18 cellular contexts compared by ENCODE assay signal in the genomic region with DNA sequence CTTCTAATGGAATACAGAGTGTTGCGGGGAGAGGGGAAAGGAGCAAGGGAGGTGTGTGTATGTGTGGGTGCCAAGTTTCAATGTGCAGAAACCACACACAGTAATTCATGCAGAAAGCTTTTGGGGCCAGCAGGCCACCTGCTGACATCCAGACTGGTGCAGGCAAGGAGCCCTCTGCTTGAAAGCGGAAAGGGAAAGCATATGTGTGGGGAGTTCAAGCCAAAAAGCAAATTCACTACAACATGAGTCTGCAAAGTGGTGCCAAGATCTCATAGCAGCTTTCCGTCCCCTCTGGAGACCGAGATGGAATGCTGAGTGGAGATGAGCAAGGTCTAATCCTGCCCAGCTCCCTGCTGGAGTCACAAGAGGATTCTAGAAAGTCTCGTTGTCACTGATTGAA.
DNase-seq lines count a peak whose midpoint lies in the region; ATAC-seq and TF ChIP-seq lines count a peak whose summit lies in the region.
"Had no signal": no experiment of that assay in that cellular context is flagged by ENCODE, and none has a peak within 500 bp of the region (broad histone marks: within the 10 kb centered on the region; RNA-seq: fewer than 3 reads in every experiment).

No MANE protein-coding gene starts in this region.

- no peaks in the 10 kb centered on the region for H3K27me3 ChIP-seq in testis
- H3K27me3 ChIP-seq: esophagus muscularis mucosa, hepatocyte, tibial artery had no signal

- H3K4me1 ChIP-seq in testis: no peaks in the 10 kb centered on the region
- H3K4me1 ChIP-seq: esophagus muscularis mucosa had no signal

- H3K27ac ChIP-seq in testis (no peak overlapping the region), RWPE1 (no peak overlapping the region)
- H3K27ac ChIP-seq: esophagus muscularis mucosa, hepatocyte, tibial artery had no signal

- H3K9me3 ChIP-seq in testis: no peaks in the 10 kb centered on the region
- H3K9me3 ChIP-seq: esophagus muscularis mucosa, tibial artery had no signal

- ATAC-seq in GM21717 (IDR thresholded peaks at IDR 0.05; ENCODE audit: unreplicated experiment): no peak
- ATAC-seq in GM21367 (IDR thresholded peaks at IDR 0.05; ENCODE audit: unreplicated experiment): no peak
- ATAC-seq: Panc1; stimulated activated memory B cell treated with anti-CD40 and anti-IgM and Interleukin-4, amounts not matched to agents 10 μg/mL and 1 μg/mL and 100 μg/mL, for 72 hours had no signal

- TF ChIP-seq CTCF in testis (IDR thresholded peaks at IDR 0.05) (no peak), RWPE1 (conservative IDR thresholded peaks at IDR 0.05; ENCODE audit: low read depth) (no peak)

- CTCF ChIA-PET in RWPE1 (lab: Yijun Ruan, JAX): no interaction called here

- POLR2A ChIA-PET in RWPE1 (lab: Yijun Ruan, JAX; ENCODE audit: low non-redundant PET): no interaction called here

- no peak overlapping the region for H3K4me3 ChIP-seq in testis
- H3K4me3 ChIP-seq: esophagus muscularis mucosa, hepatocyte, tibial artery had no signal

- in situ Hi-C loops in G401 (cut with HindIII; ENCODE audit: low sequenced_read_pairs): no loop called here

- intact Hi-C loops in testis (cut with DNase I; ENCODE audit: low total_unique reads): no loop called here

- 56 to 59% methylated on average over 5 of the region's 5 CpGs for WGBS in testis, 2 donors

- TF ChIP-seq POLR2A in testis (IDR thresholded peaks at IDR 0.05): no peak

- no peaks in the 10 kb centered on the region for H3K36me3 ChIP-seq in testis (ENCODE audit: low read depth, missing control alignments)
- H3K36me3 ChIP-seq: esophagus muscularis mucosa, tibial artery had no signal

- DNase-seq in G401 (ENCODE audit: low spot score): peak; percentile 99
- peak; percentile 95 for DNase-seq in NCI-H2171 (lab: John Stamatoyannopoulos, UW)
- DNase-seq in cerebellum (ENCODE audit: low spot score): peak; percentile 81
- peak; percentile 15 for DNase-seq in testis
- no peak for DNase-seq in RWPE1 (ENCODE audit: low spot score)
- DNase-seq: activated CD4-positive, alpha-beta T cell treated with anti-CD3 and anti-CD28 coated beads, Interleukin-2, amount 50 U/mL, for 48 hours; activated T-cell treated with anti-CD3 and anti-CD28 coated beads, Interleukin-2, amount 50 U/mL, for 24 hours; DND-41; effector CD4-positive, alpha-beta T cell; NCI-H1930; nephron progenitor cell; tibial artery had no signal
